Comparison of ENCODE assay signal across 1 cellular context in the genomic region with DNA sequence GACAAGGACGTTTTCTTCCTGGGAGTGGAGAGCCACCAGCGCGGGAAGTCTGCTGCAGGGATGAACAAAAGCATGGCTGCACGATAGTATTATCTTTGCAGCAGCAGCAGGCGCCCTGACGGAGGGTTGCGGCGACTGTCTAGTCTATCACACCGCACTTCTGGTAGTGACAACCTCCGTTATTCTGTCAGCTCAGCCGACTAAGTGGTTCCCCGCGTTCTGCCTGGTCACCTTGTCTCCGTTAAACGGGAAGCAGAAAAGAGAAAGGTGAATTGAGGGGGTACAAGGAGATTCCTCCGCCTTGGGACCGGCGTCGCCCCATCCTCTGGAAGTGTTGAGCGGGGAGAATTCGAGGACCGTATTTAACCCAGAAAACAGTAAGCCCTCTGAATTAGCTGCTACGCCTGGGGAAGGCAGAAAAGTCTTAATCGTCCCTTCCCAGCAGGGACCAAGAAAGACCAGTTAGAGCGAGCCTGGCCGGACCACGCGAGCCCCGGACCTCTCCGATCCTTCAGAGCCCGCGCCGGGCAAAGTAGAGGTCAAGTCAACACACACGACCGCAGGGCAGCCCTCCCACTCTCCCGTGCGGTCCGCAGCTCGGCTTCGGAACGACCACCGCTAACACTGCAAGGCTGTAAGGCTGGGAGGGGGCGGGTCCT.
TF ChIP-seq lines count a peak whose summit lies in the region.

No MANE protein-coding gene starts in this region.

TF ChIP-seq in K562, 482 proteins besides CTCF, POLR2A, EP300 and RAD21 (continued from another document and continues in another):
- no peak for TF ChIP-seq SFPQ (IDR thresholded peaks at IDR 0.05; ENCODE audit: low read depth, low read length)
- no peak for TF ChIP-seq BRD9 (IDR thresholded peaks at IDR 0.05; ENCODE audit: low read depth, partially characterized antibody)
- TF ChIP-seq, protein P1, sequence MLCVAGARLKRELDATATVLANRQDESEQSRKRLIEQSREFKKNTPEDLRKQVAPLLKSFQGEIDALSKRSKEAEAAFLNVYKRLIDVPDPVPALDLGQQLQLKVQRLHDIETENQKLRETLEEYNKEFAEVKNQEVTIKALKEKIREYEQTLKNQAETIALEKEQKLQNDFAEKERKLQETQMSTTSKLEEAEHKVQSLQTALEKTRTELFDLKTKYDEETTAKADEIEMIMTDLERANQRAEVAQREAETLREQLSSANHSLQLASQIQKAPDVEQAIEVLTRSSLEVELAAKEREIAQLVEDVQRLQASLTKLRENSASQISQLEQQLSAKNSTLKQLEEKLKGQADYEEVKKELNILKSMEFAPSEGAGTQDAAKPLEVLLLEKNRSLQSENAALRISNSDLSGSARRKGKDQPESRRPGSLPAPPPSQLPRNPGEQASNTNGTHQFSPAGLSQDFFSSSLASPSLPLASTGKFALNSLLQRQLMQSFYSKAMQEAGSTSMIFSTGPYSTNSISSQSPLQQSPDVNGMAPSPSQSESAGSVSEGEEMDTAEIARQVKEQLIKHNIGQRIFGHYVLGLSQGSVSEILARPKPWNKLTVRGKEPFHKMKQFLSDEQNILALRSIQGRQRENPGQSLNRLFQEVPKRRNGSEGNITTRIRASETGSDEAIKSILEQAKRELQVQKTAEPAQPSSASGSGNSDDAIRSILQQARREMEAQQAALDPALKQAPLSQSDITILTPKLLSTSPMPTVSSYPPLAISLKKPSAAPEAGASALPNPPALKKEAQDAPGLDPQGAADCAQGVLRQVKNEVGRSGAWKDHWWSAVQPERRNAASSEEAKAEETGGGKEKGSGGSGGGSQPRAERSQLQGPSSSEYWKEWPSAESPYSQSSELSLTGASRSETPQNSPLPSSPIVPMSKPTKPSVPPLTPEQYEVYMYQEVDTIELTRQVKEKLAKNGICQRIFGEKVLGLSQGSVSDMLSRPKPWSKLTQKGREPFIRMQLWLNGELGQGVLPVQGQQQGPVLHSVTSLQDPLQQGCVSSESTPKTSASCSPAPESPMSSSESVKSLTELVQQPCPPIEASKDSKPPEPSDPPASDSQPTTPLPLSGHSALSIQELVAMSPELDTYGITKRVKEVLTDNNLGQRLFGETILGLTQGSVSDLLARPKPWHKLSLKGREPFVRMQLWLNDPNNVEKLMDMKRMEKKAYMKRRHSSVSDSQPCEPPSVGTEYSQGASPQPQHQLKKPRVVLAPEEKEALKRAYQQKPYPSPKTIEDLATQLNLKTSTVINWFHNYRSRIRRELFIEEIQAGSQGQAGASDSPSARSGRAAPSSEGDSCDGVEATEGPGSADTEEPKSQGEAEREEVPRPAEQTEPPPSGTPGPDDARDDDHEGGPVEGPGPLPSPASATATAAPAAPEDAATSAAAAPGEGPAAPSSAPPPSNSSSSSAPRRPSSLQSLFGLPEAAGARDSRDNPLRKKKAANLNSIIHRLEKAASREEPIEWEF (CRISPR knock-in tag; IDR thresholded peaks at IDR 0.05), result no peak
- no peak for TF ChIP-seq ZNF282 (CRISPR knock-in tag; IDR thresholded peaks at IDR 0.05)
- no peak for TF ChIP-seq TAF15 (IDR thresholded peaks at IDR 0.05; ENCODE audit: low read depth, low read length)
- no peak for TF ChIP-seq NONO (IDR thresholded peaks at IDR 0.05; ENCODE audit: low read depth in 2 of 2, low read length in 1 of 2)
- TF ChIP-seq PHB (CRISPR knock-in tag; IDR thresholded peaks at IDR 0.05), result no peak
- no peak for TF ChIP-seq ZNF75A (CRISPR knock-in tag; IDR thresholded peaks at IDR 0.05)
- no peak for TF ChIP-seq ELF4 (CRISPR knock-in tag; IDR thresholded peaks at IDR 0.05)
- TF ChIP-seq IFI16 (CRISPR knock-in tag; IDR thresholded peaks at IDR 0.05), result no peak
- no peak for TF ChIP-seq ZBTB9 (CRISPR knock-in tag; IDR thresholded peaks at IDR 0.05)
- TF ChIP-seq JUND (IDR thresholded peaks at IDR 0.05; ENCODE audit: borderline replicate concordance, low read depth, low read length), result no peak
- peak; percentile 38; the same call in 1 of the 3 replicates for TF ChIP-seq JUND (tag; IDR thresholded peaks at IDR 0.05; ENCODE audit: borderline replicate concordance, low read depth, low read length)
- TF ChIP-seq, protein P2, sequence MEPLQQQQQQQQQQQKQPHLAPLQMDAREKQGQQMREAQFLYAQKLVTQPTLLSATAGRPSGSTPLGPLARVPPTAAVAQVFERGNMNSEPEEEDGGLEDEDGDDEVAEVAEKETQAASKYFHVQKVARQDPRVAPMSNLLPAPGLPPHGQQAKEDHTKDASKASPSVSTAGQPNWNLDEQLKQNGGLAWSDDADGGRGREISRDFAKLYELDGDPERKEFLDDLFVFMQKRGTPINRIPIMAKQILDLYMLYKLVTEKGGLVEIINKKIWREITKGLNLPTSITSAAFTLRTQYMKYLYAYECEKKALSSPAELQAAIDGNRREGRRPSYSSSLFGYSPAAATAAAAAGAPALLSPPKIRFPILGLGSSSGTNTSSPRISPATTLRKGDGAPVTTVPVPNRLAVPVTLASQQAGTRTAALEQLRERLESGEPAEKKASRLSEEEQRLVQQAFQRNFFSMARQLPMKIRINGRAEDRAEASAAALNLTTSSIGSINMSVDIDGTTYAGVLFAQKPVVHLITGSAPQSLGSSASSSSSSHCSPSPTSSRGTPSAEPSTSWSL (CRISPR knock-in tag; IDR thresholded peaks at IDR 0.05; ENCODE audit: borderline replicate concordance), result no peak
- TF ChIP-seq ZBTB40 (IDR thresholded peaks at IDR 0.05), result 0 out of 2 replicates have a peak, but pooled peaks have one; percentile 6
- no peak for TF ChIP-seq ZBTB40 (CRISPR knock-in tag; IDR thresholded peaks at IDR 0.05)
- no peak for TF ChIP-seq NFIX (CRISPR knock-in tag; IDR thresholded peaks at IDR 0.05; ENCODE audit: low read depth)
- TF ChIP-seq CBX3 (IDR thresholded peaks at IDR 0.05; ENCODE audit: borderline replicate concordance in 1 of 2, low read length in 2 of 2), result no peak; a peak in 1 of 3 replicates
- no peak for TF ChIP-seq TSC22D4 (tag; IDR thresholded peaks at IDR 0.05)
- no peak for TF ChIP-seq HLTF (IDR thresholded peaks at IDR 0.05)
- TF ChIP-seq ARNT (IDR thresholded peaks at IDR 0.05), result no peak
- TF ChIP-seq ZNF124 (CRISPR knock-in tag; IDR thresholded peaks at IDR 0.05), result no peak
- no peak for TF ChIP-seq PPARD (CRISPR knock-in tag; IDR thresholded peaks at IDR 0.05)
- TF ChIP-seq, protein P3, sequence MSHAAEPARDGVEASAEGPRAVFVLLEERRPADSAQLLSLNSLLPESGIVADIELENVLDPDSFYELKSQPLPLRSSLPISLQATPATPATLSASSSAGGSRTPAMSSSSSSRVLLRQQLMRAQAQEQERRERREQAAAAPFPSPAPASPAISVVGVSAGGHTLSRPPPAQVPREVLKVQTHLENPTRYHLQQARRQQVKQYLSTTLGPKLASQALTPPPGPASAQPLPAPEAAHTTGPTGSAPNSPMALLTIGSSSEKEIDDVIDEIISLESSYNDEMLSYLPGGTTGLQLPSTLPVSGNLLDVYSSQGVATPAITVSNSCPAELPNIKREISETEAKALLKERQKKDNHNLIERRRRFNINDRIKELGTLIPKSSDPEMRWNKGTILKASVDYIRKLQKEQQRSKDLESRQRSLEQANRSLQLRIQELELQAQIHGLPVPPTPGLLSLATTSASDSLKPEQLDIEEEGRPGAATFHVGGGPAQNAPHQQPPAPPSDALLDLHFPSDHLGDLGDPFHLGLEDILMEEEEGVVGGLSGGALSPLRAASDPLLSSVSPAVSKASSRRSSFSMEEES (CRISPR knock-in tag; IDR thresholded peaks at IDR 0.05), result no peak
- TF ChIP-seq NFATC3 (IDR thresholded peaks at IDR 0.05), result peak; percentile 87; the same call in 1 of the 2 replicates
- TF ChIP-seq PKNOX1 (IDR thresholded peaks at IDR 0.05), result peak; percentile 39; the same call in 1 of the 2 replicates
- no peak for TF ChIP-seq WHSC1 (IDR thresholded peaks at IDR 0.05; ENCODE audit: low read length)
- 0 out of 2 replicates have a peak, but pooled peaks have one; percentile 12 for TF ChIP-seq ESRRA (IDR thresholded peaks at IDR 0.05; ENCODE audit: borderline replicate concordance, low read depth)
